Comparison of ENCODE assay signal across 8 cellular contexts in genomic region chr13:28531195-28531955, GRCh38. TPM values are rescaled to one million over a fixed set of nuclear protein-coding genes. Genes with fewer than 3 reads are reported as not detected.
DNase-seq lines count a peak whose midpoint lies in the region; ATAC-seq, FAIRE-seq and TF ChIP-seq lines count a peak whose summit lies in the region.

No MANE protein-coding gene starts in this region.

- H3K9ac ChIP-seq in skeletal muscle tissue (ENCODE audit: low read depth in 1 of 3, low read length in 3 of 3): peak overlapping the region in 2 of 3 donors; percentile 32 to 57

- H3K27me3 ChIP-seq in skeletal muscle tissue (ENCODE audit: control insufficient read depth in 3 of 3, insufficient read depth in 3 of 3, low read length in 3 of 3): peaks cover 28 to 41% (median 40%) of the 10 kb centered on the region in 3 donors

- H3K4me3 ChIP-seq in skeletal muscle tissue (ENCODE audit: low read length in 3 of 3): peak overlapping the region; percentile 57 to 70 (median 65)

- TF ChIP-seq CTCF in VCaP (conservative IDR thresholded peaks at IDR 0.05): no peak

- H3K36me3 ChIP-seq in skeletal muscle tissue (ENCODE audit: control insufficient read depth in 3 of 3, insufficient read depth in 3 of 3, low read length in 3 of 3): no peaks in the 10 kb centered on the region

- FAIRE-seq in GM18507 (lab: Jason Lieb, UNC): peak; percentile 71

- DNase-seq in GM18507 (ENCODE audit: extremely low spot score, insufficient read length, low read depth): no peak
- DNase-seq in hepatic stellate cell (ENCODE audit: low spot score): peak; percentile 59
- no peak for DNase-seq in activated effector memory CD4-positive, alpha-beta T cell treated with anti-CD3 and anti-CD28 coated beads, Interleukin-2, amount 50 U/mL, for 16 hours
- DNase-seq in activated naive CD4-positive, alpha-beta T cell treated with Interleukin-2 at 50 U/mL for 16 hours: no peak
- no peak for DNase-seq in RPMI8226

- H3K9me3 ChIP-seq in skeletal muscle tissue (ENCODE audit: control insufficient read depth in 3 of 3, low read length in 3 of 3): no peaks in the 10 kb centered on the region

- H3K4me1 ChIP-seq in skeletal muscle tissue (ENCODE audit: control insufficient read depth in 3 of 3, insufficient read depth in 3 of 3, low read length in 3 of 3): peaks cover 3 to 7% (median 5%) of the 10 kb centered on the region in 3 donors

- H3K27ac ChIP-seq in VCaP (peak overlapping the region; percentile 23; the same call in 1 of the 2 replicates), skeletal muscle tissue (ENCODE audit: low read depth, low read length) (peak overlapping the region; percentile 62)

- no peak for ATAC-seq in GM18498 (IDR thresholded peaks at IDR 0.05; ENCODE audit: unreplicated experiment)

RNA-seq across cellular contexts. Expression of gene FLT1, which starts 36.4 kb away (rescaled TPM):
- total RNA-seq in skeletal muscle tissue: 13.0 TPM
